In the genomic region with DNA sequence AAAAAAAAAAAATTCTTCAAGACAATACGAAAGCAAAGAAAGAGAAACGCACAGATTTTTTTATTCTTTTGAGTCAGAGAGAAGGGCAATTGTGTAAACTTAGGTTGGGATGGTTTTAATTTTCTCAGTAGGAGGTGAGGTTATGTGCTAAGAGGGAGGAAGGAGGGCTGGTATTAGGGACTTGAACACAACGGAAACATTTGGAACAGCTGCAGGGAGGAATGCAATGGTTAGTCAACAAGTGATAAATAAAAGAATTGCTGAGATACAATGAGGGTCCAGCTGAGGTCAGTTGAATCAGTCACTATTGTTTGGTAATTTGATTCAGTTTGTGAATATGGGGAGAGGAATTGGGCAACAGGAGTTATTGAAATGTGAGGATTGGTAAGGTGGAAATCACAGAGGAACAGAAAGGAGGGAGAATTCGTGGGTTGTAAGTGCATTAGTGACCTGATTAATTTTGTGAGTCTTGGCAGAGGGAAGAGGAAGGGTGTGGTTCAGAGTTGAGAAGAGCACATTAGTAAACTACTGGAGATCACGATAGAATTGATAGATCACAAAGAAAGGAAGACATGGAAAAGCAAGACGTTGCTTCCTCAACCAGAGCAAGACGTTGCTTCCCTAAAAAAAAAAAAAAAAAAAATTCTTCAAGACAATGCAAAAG, we compare ENCODE assay signal across 17 cellular contexts.
DNase-seq lines count a peak whose midpoint lies in the region; ATAC-seq, FAIRE-seq and TF ChIP-seq lines count a peak whose summit lies in the region.
"Had no signal": no experiment of that assay in that cellular context is flagged by ENCODE, and none has a peak within 500 bp of the region (broad histone marks: within the 10 kb centered on the region; RNA-seq: fewer than 3 reads in every experiment).

No MANE protein-coding gene starts in this region.

- CTCF ChIA-PET in activated naive CD4-positive, alpha-beta T cell treated with anti-CD3 and anti-CD28 coated beads, Interleukin-2, amount 10 ng/mL, durations not matched to agents 7 days and 5 days (lab: Charles Lee): no interaction called here

- no peak overlapping the region for H3K27ac Mint-ChIP-seq in activated naive CD4-positive, alpha-beta T cell treated with anti-CD3 and anti-CD28 coated beads, Interleukin-2, amount 10 ng/mL, durations not matched to agents 7 days and 5 days
- H3K27ac Mint-ChIP-seq: mesothelial cell of epicardium had no signal

- H3K4me3 Mint-ChIP-seq in activated naive CD4-positive, alpha-beta T cell treated with anti-CD3 and anti-CD28 coated beads, Interleukin-2, amount 10 ng/mL, durations not matched to agents 7 days and 5 days: no peak overlapping the region
- H3K4me3 Mint-ChIP-seq: mesothelial cell of epicardium had no signal

- no peaks in the 10 kb centered on the region for H3K4me1 Mint-ChIP-seq in activated naive CD4-positive, alpha-beta T cell treated with anti-CD3 and anti-CD28 coated beads, Interleukin-2, amount 10 ng/mL, durations not matched to agents 7 days and 5 days

- DNase-seq in Right ventricle myocardium superior: no peak
- no peak for DNase-seq in cardiac septum (ENCODE audit: low spot score)
- peak; percentile 86 for DNase-seq in choroid plexus epithelial cell (ENCODE audit: low read depth)
- DNase-seq in left ventricle myocardium inferior: no peak
- DNase-seq in coronary artery (ENCODE audit: low spot score): no peak
- DNase-seq in omental fat pad (ENCODE audit: low spot score): no peak
- no peak for DNase-seq in activated naive CD4-positive, alpha-beta T cell treated with anti-CD3 and anti-CD28 coated beads, Interleukin-2, amount 10 ng/mL, durations not matched to agents 7 days and 5 days
- no peak for DNase-seq in HTR-8/SVneo (ENCODE audit: insufficient read length, low spot score)
- DNase-seq: adrenal gland; Calu3; effector CD8-positive, alpha-beta T cell; MV-4-11; T-helper 1 cell; trophoblast cell had no signal

- H3K27me3 Mint-ChIP-seq in activated naive CD4-positive, alpha-beta T cell treated with anti-CD3 and anti-CD28 coated beads, Interleukin-2, amount 10 ng/mL, durations not matched to agents 7 days and 5 days: no peaks in the 10 kb centered on the region

- peak; percentile 80 for ATAC-seq in Right ventricle myocardium superior (ENCODE audit: poor library complexity)
- no peak for ATAC-seq in omental fat pad (ENCODE audit: low FRiP score)
- ATAC-seq: activated CD4-positive, CD25-positive, alpha-beta regulatory T cell treated with anti-CD3 and anti-CD28 coated beads, Interleukin-2, amount 50 U/mL, for 24 hours had no signal

- H3K4me3 ChIP-seq in choroid plexus epithelial cell (ENCODE audit: low read depth, low read length) (peak overlapping the region; percentile 22), left ventricle myocardium inferior (no peak overlapping the region), coronary artery (no peak overlapping the region)
- H3K4me3 ChIP-seq: adrenal gland had no signal

- FAIRE-seq in HTR-8/SVneo (lab: Jason Lieb, UNC): no peak

- intact Hi-C loops in Right ventricle myocardium superior (cut with DNase I): no loop called here
- intact Hi-C loops in cardiac septum (cut with DNase I): no loop called here
- intact Hi-C loops in left ventricle myocardium inferior (cut with micrococcal nuclease): no loop called here

- no peaks in the 10 kb centered on the region for H3K27me3 ChIP-seq in left ventricle myocardium inferior (ENCODE audit: low read depth)
- H3K27me3 ChIP-seq: adrenal gland had no signal

- H3K4me1 ChIP-seq in left ventricle myocardium inferior: no peaks in the 10 kb centered on the region
- H3K4me1 ChIP-seq: adrenal gland, parathyroid adenoma had no signal

- H3K27ac ChIP-seq in left ventricle myocardium inferior (replicated peaks) (peak overlapping the region; percentile 67), coronary artery (peak overlapping the region in 1 of 2 donors; percentile 7)
- H3K27ac ChIP-seq: adrenal gland, parathyroid adenoma had no signal

- H3K36me3 Mint-ChIP-seq in activated naive CD4-positive, alpha-beta T cell treated with anti-CD3 and anti-CD28 coated beads, Interleukin-2, amount 10 ng/mL, durations not matched to agents 7 days and 5 days: no peaks in the 10 kb centered on the region

- peaks cover 31% of the 10 kb centered on the region for H3K9me3 ChIP-seq in left ventricle myocardium inferior (replicated peaks)

- H3K9me3 Mint-ChIP-seq in activated naive CD4-positive, alpha-beta T cell treated with anti-CD3 and anti-CD28 coated beads, Interleukin-2, amount 10 ng/mL, durations not matched to agents 7 days and 5 days: peaks cover 6% of the 10 kb centered on the region

- no peaks in the 10 kb centered on the region for H3K36me3 ChIP-seq in left ventricle myocardium inferior
- H3K36me3 ChIP-seq: adrenal gland had no signal

- TF ChIP-seq CTCF in choroid plexus epithelial cell (conservative IDR thresholded peaks at IDR 0.05; ENCODE audit: low read depth, low read length) (no peak), left ventricle myocardium inferior (IDR thresholded peaks at IDR 0.05; ENCODE audit: borderline replicate concordance) (no peak), coronary artery (IDR thresholded peaks at IDR 0.05) (no peak), omental fat pad (IDR thresholded peaks at IDR 0.05) (no peak)
